Comparison of ENCODE assay signal across 20 cellular contexts in genomic region chr10:89029201-89029600, GRCh38.
"Had no signal": no experiment of that assay in that cellular context is flagged by ENCODE, and none has a peak within 500 bp of the region (broad histone marks: within the 10 kb centered on the region; RNA-seq: fewer than 3 reads in every experiment).

No MANE protein-coding gene starts in this region.

- H3K4me1 ChIP-seq: parathyroid adenoma had no signal

- H3K27ac Mint-ChIP-seq: activated naive CD4-positive, alpha-beta T cell treated with anti-CD3 and anti-CD28 coated beads, Interleukin-2, amount 50 U/mL, for 72 hours; activated T-helper 17 cell treated with anti-CD3 and anti-CD28 coated beads, Interleukin-2, amount 50 U/mL, for 72 hours; mesothelial cell of epicardium; T-helper 2 cell treated with Interferon-gamma antibody and Interleukin-4, amounts not matched to agents 5 μg/mL and 100 μg/mL, for 36 hours had no signal

- H3K4me3 Mint-ChIP-seq: activated T-cell treated with anti-CD3 and anti-CD28 coated beads, Interleukin-2, amount 50 U/mL, for 24 hours; activated T-helper 17 cell treated with anti-CD3 and anti-CD28 coated beads, Interleukin-2, amount 50 U/mL, for 72 hours; central memory CD8-positive, alpha-beta T cell; mesothelial cell of epicardium; natural killer cell; T-helper 2 cell treated with Interferon-gamma antibody and Interleukin-4, amounts not matched to agents 5 μg/mL and 100 μg/mL, for 36 hours had no signal

- H3K9me3 Mint-ChIP-seq: activated naive CD4-positive, alpha-beta T cell treated with anti-CD3 and anti-CD28 coated beads, Interleukin-2, amount 50 U/mL, for 72 hours; activated T-cell treated with anti-CD3 and anti-CD28 coated beads, Interleukin-2, amount 50 U/mL, for 24 hours; activated T-helper 17 cell treated with anti-CD3 and anti-CD28 coated beads, Interleukin-2, amount 50 U/mL, for 72 hours; central memory CD8-positive, alpha-beta T cell; mesothelial cell of epicardium; natural killer cell; T-helper 2 cell treated with Interferon-gamma antibody and Interleukin-4, amounts not matched to agents 5 μg/mL and 100 μg/mL, for 36 hours had no signal

- H3K9me3 ChIP-seq: breast epithelium, colonic mucosa, esophagus squamous epithelium, gastroesophageal sphincter, left lung, right lobe of liver, testis had no signal

- H3K36me3 Mint-ChIP-seq: mesothelial cell of epicardium, natural killer cell had no signal

- H3K4me3 ChIP-seq: breast epithelium, colonic mucosa, esophagus squamous epithelium, gastroesophageal sphincter, left lung, lung, right lobe of liver, SK-N-MC, testis had no signal

- H3K27me3 Mint-ChIP-seq: activated T-cell treated with anti-CD3 and anti-CD28 coated beads, Interleukin-2, amount 50 U/mL, for 24 hours; activated T-helper 17 cell treated with anti-CD3 and anti-CD28 coated beads, Interleukin-2, amount 50 U/mL, for 72 hours; central memory CD8-positive, alpha-beta T cell had no signal

- H3K79me2 ChIP-seq: parathyroid adenoma had no signal

- DNase-seq: esophagus squamous epithelium, SHP77 treated with DMSO at 0.1 percent for 48 hours had no signal

- H3K36me3 ChIP-seq: breast epithelium, colonic mucosa, gastroesophageal sphincter, right lobe of liver, WERI-Rb-1 had no signal

- H3K27me3 ChIP-seq: breast epithelium, colonic mucosa, dorsolateral prefrontal cortex, esophagus squamous epithelium, gastroesophageal sphincter, left lung, right lobe of liver, testis had no signal

- H2AFZ ChIP-seq: parathyroid adenoma had no signal

- H3K27ac ChIP-seq: colonic mucosa, left lung, parathyroid adenoma, right lobe of liver, SK-N-MC, testis, WERI-Rb-1 had no signal
